ENCODE assay signal across 1 cellular context in the genomic region with DNA sequence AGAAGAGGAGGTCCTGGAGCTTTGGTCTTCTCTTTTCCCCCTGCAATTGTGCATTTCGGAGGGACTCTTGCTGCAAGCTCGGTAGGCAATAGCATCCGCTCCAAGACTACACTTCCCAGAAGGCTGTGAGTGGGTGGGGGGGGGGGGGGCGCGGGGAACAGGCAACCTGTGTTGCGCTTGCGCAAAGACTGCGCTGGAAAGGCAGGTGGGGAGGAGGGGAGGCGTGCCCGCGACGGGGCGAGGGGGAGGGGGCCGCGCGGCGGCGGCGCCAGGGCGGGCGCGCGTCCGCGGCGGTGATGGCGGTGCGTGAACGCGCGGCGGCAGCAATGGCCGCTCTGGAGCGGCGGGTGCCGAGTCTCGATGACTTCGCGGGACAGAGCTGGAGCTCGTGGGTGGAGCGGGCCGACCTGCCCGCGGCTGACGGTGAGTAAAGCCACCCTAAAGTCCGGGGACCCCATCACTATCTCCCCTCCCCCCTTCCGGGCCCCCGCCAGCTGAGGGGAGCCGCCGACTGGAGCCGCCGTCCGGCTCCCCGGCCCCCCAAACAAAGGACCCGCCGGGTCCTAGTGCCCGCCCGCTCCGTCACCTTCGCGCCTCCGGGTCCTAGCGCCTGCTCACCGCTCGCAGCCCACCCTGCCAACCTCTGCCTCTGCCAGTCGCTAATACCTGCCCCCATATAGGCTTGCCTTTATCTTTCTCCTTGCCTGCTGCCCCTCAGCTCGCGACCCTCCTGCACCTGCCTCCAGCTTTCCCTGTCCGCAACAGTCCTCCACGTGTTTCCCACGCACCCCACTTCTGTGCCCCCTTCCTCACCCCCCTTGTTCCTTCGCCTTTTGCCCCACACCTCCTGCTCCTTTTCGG.
A peak's percentile ranks its signal among the peaks of the same experiment; 100 is the strongest.
TF ChIP-seq lines count a peak whose summit lies in the region.

Gene ATXN7L2, plus strand, starts transcription at position 248 of the 861 bp plus-strand sequence. Its CDS starts 49 bp downstream, at position 297.

TF ChIP-seq in HepG2, 621 proteins besides CTCF, POLR2A, EP300 and RAD21 (continued from another document and continues in another):
- TF ChIP-seq, protein P1, sequence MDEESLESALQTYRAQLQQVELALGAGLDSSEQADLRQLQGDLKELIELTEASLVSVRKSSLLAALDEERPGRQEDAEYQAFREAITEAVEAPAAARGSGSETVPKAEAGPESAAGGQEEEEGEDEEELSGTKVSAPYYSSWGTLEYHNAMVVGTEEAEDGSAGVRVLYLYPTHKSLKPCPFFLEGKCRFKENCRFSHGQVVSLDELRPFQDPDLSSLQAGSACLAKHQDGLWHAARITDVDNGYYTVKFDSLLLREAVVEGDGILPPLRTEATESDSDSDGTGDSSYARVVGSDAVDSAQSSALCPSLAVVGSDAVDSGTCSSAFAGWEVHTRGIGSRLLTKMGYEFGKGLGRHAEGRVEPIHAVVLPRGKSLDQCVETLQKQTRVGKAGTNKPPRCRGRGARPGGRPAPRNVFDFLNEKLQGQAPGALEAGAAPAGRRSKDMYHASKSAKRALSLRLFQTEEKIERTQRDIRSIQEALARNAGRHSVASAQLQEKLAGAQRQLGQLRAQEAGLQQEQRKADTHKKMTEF (CRISPR knock-in tag; IDR thresholded peaks at IDR 0.05) = peak; percentile 62; the same call in 1 of the 2 replicates
- TF ChIP-seq ZNF160 (CRISPR knock-in tag; IDR thresholded peaks at IDR 0.05) = peak; percentile 75; the same call in 1 of the 2 replicates
- TF ChIP-seq ATF1 (CRISPR knock-in tag; IDR thresholded peaks at IDR 0.05) = no peak
- peak; percentile 43; the same call in 1 of the 2 replicates for TF ChIP-seq ZNF777 (CRISPR knock-in tag; IDR thresholded peaks at IDR 0.05)
- TF ChIP-seq, protein P2, sequence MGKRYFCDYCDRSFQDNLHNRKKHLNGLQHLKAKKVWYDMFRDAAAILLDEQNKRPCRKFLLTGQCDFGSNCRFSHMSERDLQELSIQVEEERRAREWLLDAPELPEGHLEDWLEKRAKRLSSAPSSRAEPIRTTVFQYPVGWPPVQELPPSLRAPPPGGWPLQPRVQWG (CRISPR knock-in tag; IDR thresholded peaks at IDR 0.05; ENCODE audit: borderline replicate concordance, low read depth) = no peak
- TF ChIP-seq ZNF605 (CRISPR knock-in tag; IDR thresholded peaks at IDR 0.05) = no peak; the same call in 1 of the 2 replicates
- peak; percentile 69 for TF ChIP-seq ZFY (CRISPR knock-in tag; IDR thresholded peaks at IDR 0.05)
- no peak for TF ChIP-seq ZNF703 (CRISPR knock-in tag; IDR thresholded peaks at IDR 0.05; ENCODE audit: borderline replicate concordance)
- TF ChIP-seq RFX3 (CRISPR knock-in tag; IDR thresholded peaks at IDR 0.05) = no peak
- TF ChIP-seq U2AF1 (optimal IDR thresholded peaks at IDR 0.05; ENCODE audit: low read depth, low read length) = peak; percentile 84
- no peak for TF ChIP-seq REXO4 (CRISPR knock-in tag; IDR thresholded peaks at IDR 0.05; ENCODE audit: borderline replicate concordance)
- TF ChIP-seq HIC2 (CRISPR knock-in tag; IDR thresholded peaks at IDR 0.05; ENCODE audit: low read depth) = no peak
- TF ChIP-seq, protein P3, sequence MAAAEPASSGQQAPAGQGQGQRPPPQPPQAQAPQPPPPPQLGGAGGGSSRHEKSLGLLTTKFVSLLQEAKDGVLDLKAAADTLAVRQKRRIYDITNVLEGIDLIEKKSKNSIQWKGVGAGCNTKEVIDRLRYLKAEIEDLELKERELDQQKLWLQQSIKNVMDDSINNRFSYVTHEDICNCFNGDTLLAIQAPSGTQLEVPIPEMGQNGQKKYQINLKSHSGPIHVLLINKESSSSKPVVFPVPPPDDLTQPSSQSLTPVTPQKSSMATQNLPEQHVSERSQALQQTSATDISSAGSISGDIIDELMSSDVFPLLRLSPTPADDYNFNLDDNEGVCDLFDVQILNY (CRISPR knock-in tag; conservative IDR thresholded peaks at IDR 0.05) = 0 out of 2 replicates have a peak, but pooled peaks have one; percentile 26
- TF ChIP-seq YEATS2 (CRISPR knock-in tag; IDR thresholded peaks at IDR 0.05; ENCODE audit: borderline replicate concordance) = no peak
- TF ChIP-seq PITX1 (CRISPR knock-in tag; IDR thresholded peaks at IDR 0.05) = 0 out of 2 replicates have a peak, but pooled peaks have one; percentile 55
- TF ChIP-seq SIN3A (IDR thresholded peaks at IDR 0.05; ENCODE audit: borderline replicate concordance, low read depth, low read length) = no peak; the same call in 1 of the 2 replicates
- TF ChIP-seq KMT2B (CRISPR knock-in tag; IDR thresholded peaks at IDR 0.05) = peak; percentile 76; the same call in 1 of the 2 replicates
- TF ChIP-seq ZNF841 (CRISPR knock-in tag; IDR thresholded peaks at IDR 0.05; ENCODE audit: borderline replicate concordance) = 0 out of 2 replicates have a peak, but pooled peaks have one; percentile 43
- TF ChIP-seq SKI (IDR thresholded peaks at IDR 0.05; ENCODE audit: partially characterized antibody) = no peak
- peak; percentile 63 for TF ChIP-seq ZNF281 (CRISPR knock-in tag; IDR thresholded peaks at IDR 0.05; ENCODE audit: borderline replicate concordance)
- TF ChIP-seq MBNL3 (CRISPR knock-in tag; conservative IDR thresholded peaks at IDR 0.05) = no peak
- TF ChIP-seq TOE1 (CRISPR knock-in tag; IDR thresholded peaks at IDR 0.05) = no peak
- 0 out of 2 replicates have a peak, but pooled peaks have one; percentile 6 for TF ChIP-seq JUN (CRISPR knock-in tag; IDR thresholded peaks at IDR 0.05)
- TF ChIP-seq ZNF530 (CRISPR knock-in tag; IDR thresholded peaks at IDR 0.05; ENCODE audit: low read depth) = no peak
- no peak for TF ChIP-seq PHB2 (IDR thresholded peaks at IDR 0.05; ENCODE audit: partially characterized antibody)
- TF ChIP-seq ZNF674 (CRISPR knock-in tag; IDR thresholded peaks at IDR 0.05; ENCODE audit: low read depth) = no peak
- TF ChIP-seq SRSF9 (IDR thresholded peaks at IDR 0.05; ENCODE audit: borderline replicate concordance, insufficient read depth, low read depth, low read length, poor library complexity, severe bottlenecking) = no peak
- TF ChIP-seq ZSCAN29 (CRISPR knock-in tag; conservative IDR thresholded peaks at IDR 0.05) = no peak
- TF ChIP-seq KLF12 (CRISPR knock-in tag; IDR thresholded peaks at IDR 0.05; ENCODE audit: borderline replicate concordance) = no peak
- TF ChIP-seq ZNF136 (CRISPR knock-in tag; IDR thresholded peaks at IDR 0.05; ENCODE audit: low read depth) = no peak
- TF ChIP-seq, protein P4, sequence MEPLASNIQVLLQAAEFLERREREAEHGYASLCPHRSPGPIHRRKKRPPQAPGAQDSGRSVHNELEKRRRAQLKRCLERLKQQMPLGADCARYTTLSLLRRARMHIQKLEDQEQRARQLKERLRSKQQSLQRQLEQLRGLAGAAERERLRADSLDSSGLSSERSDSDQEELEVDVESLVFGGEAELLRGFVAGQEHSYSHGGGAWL (CRISPR knock-in tag; IDR thresholded peaks at IDR 0.05) = peak; percentile 81
- TF ChIP-seq RAD51 (IDR thresholded peaks at IDR 0.05; ENCODE audit: borderline replicate concordance) = no peak
- no peak for TF ChIP-seq ZNF446 (CRISPR knock-in tag; IDR thresholded peaks at IDR 0.05)
- peak; percentile 27 for TF ChIP-seq ISL2 (CRISPR knock-in tag; IDR thresholded peaks at IDR 0.05)
- no peak for TF ChIP-seq ZNF547 (CRISPR knock-in tag; IDR thresholded peaks at IDR 0.05)
- no peak for TF ChIP-seq ZNF660 (CRISPR knock-in tag; IDR thresholded peaks at IDR 0.05; ENCODE audit: borderline replicate concordance, low read depth)
- TF ChIP-seq FOXA3 (CRISPR knock-in tag; IDR thresholded peaks at IDR 0.05) = 0 out of 2 replicates have a peak, but pooled peaks have one; percentile 15
- no peak for TF ChIP-seq ZNF512B (CRISPR knock-in tag; IDR thresholded peaks at IDR 0.05; ENCODE audit: borderline replicate concordance)
- TF ChIP-seq ZSCAN22 (CRISPR knock-in tag; IDR thresholded peaks at IDR 0.05) = no peak
- no peak; the same call in 1 of the 2 replicates for TF ChIP-seq SAFB2 (CRISPR knock-in tag; IDR thresholded peaks at IDR 0.05; ENCODE audit: borderline replicate concordance, low read depth)
- no peak for TF ChIP-seq ARNTL (CRISPR knock-in tag; IDR thresholded peaks at IDR 0.05)
- TF ChIP-seq, protein P5, sequence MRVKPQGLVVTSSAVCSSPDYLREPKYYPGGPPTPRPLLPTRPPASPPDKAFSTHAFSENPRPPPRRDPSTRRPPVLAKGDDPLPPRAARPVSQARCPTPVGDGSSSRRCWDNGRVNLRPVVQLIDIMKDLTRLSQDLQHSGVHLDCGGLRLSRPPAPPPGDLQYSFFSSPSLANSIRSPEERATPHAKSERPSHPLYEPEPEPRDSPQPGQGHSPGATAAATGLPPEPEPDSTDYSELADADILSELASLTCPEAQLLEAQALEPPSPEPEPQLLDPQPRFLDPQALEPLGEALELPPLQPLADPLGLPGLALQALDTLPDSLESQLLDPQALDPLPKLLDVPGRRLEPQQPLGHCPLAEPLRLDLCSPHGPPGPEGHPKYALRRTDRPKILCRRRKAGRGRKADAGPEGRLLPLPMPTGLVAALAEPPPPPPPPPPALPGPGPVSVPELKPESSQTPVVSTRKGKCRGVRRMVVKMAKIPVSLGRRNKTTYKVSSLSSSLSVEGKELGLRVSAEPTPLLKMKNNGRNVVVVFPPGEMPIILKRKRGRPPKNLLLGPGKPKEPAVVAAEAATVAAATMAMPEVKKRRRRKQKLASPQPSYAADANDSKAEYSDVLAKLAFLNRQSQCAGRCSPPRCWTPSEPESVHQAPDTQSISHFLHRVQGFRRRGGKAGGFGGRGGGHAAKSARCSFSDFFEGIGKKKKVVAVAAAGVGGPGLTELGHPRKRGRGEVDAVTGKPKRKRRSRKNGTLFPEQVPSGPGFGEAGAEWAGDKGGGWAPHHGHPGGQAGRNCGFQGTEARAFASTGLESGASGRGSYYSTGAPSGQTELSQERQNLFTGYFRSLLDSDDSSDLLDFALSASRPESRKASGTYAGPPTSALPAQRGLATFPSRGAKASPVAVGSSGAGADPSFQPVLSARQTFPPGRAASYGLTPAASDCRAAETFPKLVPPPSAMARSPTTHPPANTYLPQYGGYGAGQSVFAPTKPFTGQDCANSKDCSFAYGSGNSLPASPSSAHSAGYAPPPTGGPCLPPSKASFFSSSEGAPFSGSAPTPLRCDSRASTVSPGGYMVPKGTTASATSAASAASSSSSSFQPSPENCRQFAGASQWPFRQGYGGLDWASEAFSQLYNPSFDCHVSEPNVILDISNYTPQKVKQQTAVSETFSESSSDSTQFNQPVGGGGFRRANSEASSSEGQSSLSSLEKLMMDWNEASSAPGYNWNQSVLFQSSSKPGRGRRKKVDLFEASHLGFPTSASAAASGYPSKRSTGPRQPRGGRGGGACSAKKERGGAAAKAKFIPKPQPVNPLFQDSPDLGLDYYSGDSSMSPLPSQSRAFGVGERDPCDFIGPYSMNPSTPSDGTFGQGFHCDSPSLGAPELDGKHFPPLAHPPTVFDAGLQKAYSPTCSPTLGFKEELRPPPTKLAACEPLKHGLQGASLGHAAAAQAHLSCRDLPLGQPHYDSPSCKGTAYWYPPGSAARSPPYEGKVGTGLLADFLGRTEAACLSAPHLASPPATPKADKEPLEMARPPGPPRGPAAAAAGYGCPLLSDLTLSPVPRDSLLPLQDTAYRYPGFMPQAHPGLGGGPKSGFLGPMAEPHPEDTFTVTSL (CRISPR knock-in tag; IDR thresholded peaks at IDR 0.05; ENCODE audit: borderline replicate concordance) = no peak
- TF ChIP-seq NFE2 (CRISPR knock-in tag; IDR thresholded peaks at IDR 0.05) = no peak
- TF ChIP-seq ZNF432 (CRISPR knock-in tag; IDR thresholded peaks at IDR 0.05; ENCODE audit: borderline replicate concordance) = no peak
- no peak for TF ChIP-seq SCMH1 (CRISPR knock-in tag; IDR thresholded peaks at IDR 0.05; ENCODE audit: borderline replicate concordance)
- no peak for TF ChIP-seq ZFP1 (CRISPR knock-in tag; IDR thresholded peaks at IDR 0.05)
